ENCODE assay signal across 18 cellular contexts in genomic region chr12:52519826-52520662, GRCh38. TPM values are rescaled to one million over a fixed set of nuclear protein-coding genes. Genes with fewer than 3 reads are reported as not detected.
A peak's percentile ranks its signal among the peaks of the same experiment; 100 is the strongest.
DNase-seq lines count a peak whose midpoint lies in the region; ATAC-seq, FAIRE-seq and TF ChIP-seq lines count a peak whose summit lies in the region.
"Had no signal": no experiment of that assay in that cellular context is flagged by ENCODE, and none has a peak within 500 bp of the region (broad histone marks: within the 10 kb centered on the region; RNA-seq: fewer than 3 reads in every experiment).

Gene KRT5, minus strand, starts transcription at chr12:52520394. Its CDS starts 98 bp downstream, at chr12:52520296.

- no peaks in the 10 kb centered on the region for H3K36me3 ChIP-seq in OCI-LY3 (replicated peaks; ENCODE audit: low read depth, low read length)
- H3K36me3 ChIP-seq in breast epithelium = no peaks in the 10 kb centered on the region
- H3K36me3 ChIP-seq in kidney (ENCODE audit: control insufficient read depth in 1 of 2, insufficient read depth in 2 of 2, low read length in 2 of 2) = no peaks in the 10 kb centered on the region
- no peaks in the 10 kb centered on the region for H3K36me3 ChIP-seq in smooth muscle cell (ENCODE audit: low read depth)
- H3K36me3 ChIP-seq: BLaER1 had no signal

- FAIRE-seq in kidney (lab: Jason Lieb, UNC) = no peak
- FAIRE-seq: TTC549 had no signal

- H3K9me3 ChIP-seq in OCI-LY3 (ENCODE audit: insufficient read depth, low read length) = no peaks in the 10 kb centered on the region
- no peaks in the 10 kb centered on the region for H3K9me3 ChIP-seq in breast epithelium
- no peaks in the 10 kb centered on the region for H3K9me3 ChIP-seq in kidney (ENCODE audit: control insufficient read depth in 1 of 2, low read length in 2 of 2)
- no peaks in the 10 kb centered on the region for H3K9me3 ChIP-seq in smooth muscle cell (replicated peaks; ENCODE audit: low read depth)
- H3K9me3 ChIP-seq: BLaER1, SK-N-SH had no signal

- peak within 1 kb of the TSS; percentile 72 for H3K4me3 ChIP-seq in OCI-LY3 (ENCODE audit: low read length)
- H3K4me3 ChIP-seq in breast epithelium = peak within 1 kb of the TSS in 2 of 3 donors; percentile 59 to 69
- H3K4me3 ChIP-seq in kidney (ENCODE audit: low read length in 2 of 2) = no peak within 1 kb of the TSS
- H3K4me3 ChIP-seq in smooth muscle cell = no peak within 1 kb of the TSS
- H3K4me3 ChIP-seq: BLaER1 had no signal

- H3K27ac ChIP-seq in OCI-LY3 (ENCODE audit: low read length) (peak within 1 kb of the TSS; percentile 63), breast epithelium (peak within 1 kb of the TSS; percentile 89 to 90), kidney (ENCODE audit: low read depth in 2 of 2, low read length in 2 of 2) (no peak within 1 kb of the TSS), smooth muscle cell (ENCODE audit: low read depth) (peak within 1 kb of the TSS; percentile 74)
- H3K27ac ChIP-seq: BLaER1, HL-60, KMS-11, parathyroid adenoma had no signal

- ATAC-seq in GM21528 (IDR thresholded peaks at IDR 0.05; ENCODE audit: low FRiP score, unreplicated experiment) (no peak), GM18858 (IDR thresholded peaks at IDR 0.05; ENCODE audit: unreplicated experiment) (no peak)

- WGBS in smooth muscle cell (ENCODE audit: low lambda C conversion rate) = 89% methylated on average over 29 of the region's 29 CpGs

- no peaks in the 10 kb centered on the region for H4K20me1 ChIP-seq in OCI-LY3 (ENCODE audit: insufficient read depth, low read length)
- H4K20me1 ChIP-seq in smooth muscle cell (ENCODE audit: low read depth) = no peaks in the 10 kb centered on the region
- H4K20me1 ChIP-seq: BLaER1 had no signal

- H3K4me2 ChIP-seq in OCI-LY3 (ENCODE audit: low read length) (peak within 1 kb of the TSS; percentile 67), smooth muscle cell (peak within 1 kb of the TSS; percentile 40)
- H3K4me2 ChIP-seq: BLaER1, KMS-11, SK-N-SH had no signal

- TF ChIP-seq CTCF in OCI-LY3 (IDR thresholded peaks at IDR 0.05; ENCODE audit: low read depth, low read length) (no peak), breast epithelium (IDR thresholded peaks at IDR 0.05) (no peak), kidney (IDR thresholded peaks at IDR 0.05; ENCODE audit: borderline replicate concordance, extremely low read depth, insufficient read depth) (no peak), smooth muscle cell (IDR thresholded peaks at IDR 0.05; ENCODE audit: borderline replicate concordance, insufficient read depth, poor library complexity, severe bottlenecking) (no peak)

- H3K27me3 ChIP-seq in OCI-LY3 (ENCODE audit: low read depth, low read length) (peaks cover 3% of the 10 kb centered on the region; the same call in 1 of the 2 replicates), breast epithelium (no peaks in the 10 kb centered on the region), smooth muscle cell (ENCODE audit: low read depth) (no peaks in the 10 kb centered on the region)
- H3K27me3 ChIP-seq: BLaER1 had no signal

- peak; percentile 49 to 94 for DNase-seq in breast epithelium (ENCODE audit: low spot score in 2 of 2)
- DNase-seq in kidney = peak; percentile 67
- DNase-seq in smooth muscle cell (lab: John Stamatoyannopoulos, UW; ENCODE audit: unreplicated experiment) = no peak
- DNase-seq in NCI-H510A treated with DMSO at 0.1 percent for 48 hours (lab: John Stamatoyannopoulos, UW) = no peak
- DNase-seq: activated CD4-positive, alpha-beta T cell treated with anti-CD3 and anti-CD28 coated beads, Interleukin-2, amount 50 U/mL, for 4 hours; erythroblast; NCI-H1105 treated with DMSO at 0.1 percent for 48 hours; SK-N-SH; stimulated activated CD4-positive, alpha-beta T cell treated with anti-CD3 and anti-CD28 coated beads, Interleukin-12 subunit alpha, Interleukin-12 subunit beta, amount 100 ng/mL, for 4 hours had no signal

- H3K9ac ChIP-seq in OCI-LY3 (ENCODE audit: low read length) (peak within 1 kb of the TSS; percentile 16), kidney (ENCODE audit: low read length in 2 of 2) (no peak within 1 kb of the TSS), smooth muscle cell (ENCODE audit: low read depth) (no peak within 1 kb of the TSS)
- H3K9ac ChIP-seq: BLaER1, KMS-11, parathyroid adenoma, SK-N-SH had no signal

- intact Hi-C loops in breast epithelium (cut with DNase I; ENCODE audit: low total_unique reads) (no loop called here), kidney (cut with DNase I) (no loop called here)

- no peak within 1 kb of the TSS; the same call in 1 of the 2 replicates for H2AFZ ChIP-seq in OCI-LY3 (ENCODE audit: low read depth, low read length)
- no peak within 1 kb of the TSS for H2AFZ ChIP-seq in smooth muscle cell (ENCODE audit: low read depth)
- H2AFZ ChIP-seq: parathyroid adenoma had no signal

- H3K79me2 ChIP-seq in OCI-LY3 (ENCODE audit: low read length) = no peaks in the 10 kb centered on the region
- no peaks in the 10 kb centered on the region for H3K79me2 ChIP-seq in smooth muscle cell (ENCODE audit: low read depth)
- H3K79me2 ChIP-seq: parathyroid adenoma had no signal

- H3F3A ChIP-seq in smooth muscle cell (ENCODE audit: low read depth) = no peaks in the 10 kb centered on the region

- TF ChIP-seq POLR2A in breast epithelium (IDR thresholded peaks at IDR 0.05) = peak; percentile 68

- H3K4me1 ChIP-seq in OCI-LY3 (ENCODE audit: low read length) = peaks cover 52% of the 10 kb centered on the region
- H3K4me1 ChIP-seq in breast epithelium = peaks cover 3 to 12% of the 10 kb centered on the region in 2 donors
- no peaks in the 10 kb centered on the region for H3K4me1 ChIP-seq in kidney (ENCODE audit: control insufficient read depth in 1 of 2, insufficient read depth in 1 of 2, low read depth in 1 of 2, low read length in 2 of 2)
- peaks cover 5% of the 10 kb centered on the region for H3K4me1 ChIP-seq in smooth muscle cell (ENCODE audit: low read depth)
- H3K4me1 ChIP-seq: BLaER1, parathyroid adenoma had no signal

RNA-seq across cellular contexts. Expression of gene KRT5, which starts in this region (rescaled TPM):
- total RNA-seq in breast epithelium (100 to 1,000 TPM in 2 of 3 donors, 1 to 10 TPM in 1; 4.3 to 464 (median 413) TPM), kidney (0.69 TPM), smooth muscle cell (152 and 209 TPM in 2 replicates)
- polyA plus RNA-seq in kidney (ENCODE audit: insufficient read depth, low read depth, low replicate concordance) (not detected), smooth muscle cell (67.2 and 198 TPM in 2 replicates)
- total RNA-seq: kidney epithelial cell had no signal
- polyA plus RNA-seq: SK-N-SH had no signal

Comparison
In these comparisons a context has a peak if more than half of its experiments do, and no peak if none do; other contexts are left out.
1. RNA of gene KRT5 (polyA plus RNA-seq): 67.2 to 198 TPM in smooth muscle cell; not detected in kidney (single experiment); every median in the first group is over 10 times any median in the second.
2. Peak in DNase-seq in kidney; RNA of the gene not detected or under 1 TPM.
3. H3K27ac ChIP-seq: peak in OCI-LY3 (single experiment), breast epithelium (2 of 2) and smooth muscle cell (single experiment); none in kidney (0 of 2).
4. H3K4me3 ChIP-seq: peak in OCI-LY3 (single experiment) and breast epithelium (2 of 3); none in kidney (0 of 2) and smooth muscle cell (single experiment).
5. DNase-seq: peak in breast epithelium (2 of 2); none in smooth muscle cell (single experiment) and NCI-H510A treated with DMSO at 0.1 percent for 48 hours (single experiment).